In genomic region chr2:177730792-177731191, GRCh38 we compare ENCODE assay signal across 30 cellular contexts.
"Had no signal": no experiment of that assay in that cellular context is flagged by ENCODE, and none has a peak within 500 bp of the region (broad histone marks: within the 10 kb centered on the region; RNA-seq: fewer than 3 reads in every experiment).

No MANE protein-coding gene starts in this region.

- H3K27me3 ChIP-seq: left lung, ovary, testis, thyroid gland, transverse colon, upper lobe of left lung, vagina had no signal

- H3K27ac Mint-ChIP-seq: immature natural killer cell; natural killer cell; stimulated activated naive B cell treated with anti-CD40 and anti-IgM and Interleukin-4, amounts not matched to agents 10 μg/mL and 1 μg/mL and 100 μg/mL, for 72 hours had no signal

- H3K9me3 ChIP-seq: left lung, lower lobe of right lung, ovary, prostate gland, stomach, testis, thyroid gland, transverse colon, upper lobe of left lung, vagina had no signal

- H3K9me3 Mint-ChIP-seq: natural killer cell; neural crest cell; stimulated activated naive B cell treated with anti-CD40 and anti-IgM and Interleukin-4, amounts not matched to agents 10 μg/mL and 1 μg/mL and 100 μg/mL, for 72 hours had no signal

- H3K4me1 ChIP-seq: left lung, lower lobe of right lung, transverse colon, upper lobe of left lung, vagina had no signal

- ATAC-seq: left colon; left lung; lower lobe of right lung; natural killer cell; right cardiac atrium; sciatic nerve; stimulated activated naive B cell treated with anti-CD40 and anti-IgM and Interleukin-4, amounts not matched to agents 10 μg/mL and 1 μg/mL and 100 μg/mL, for 72 hours; stimulated activated naive CD8-positive, alpha-beta T cell treated with anti-CD3 and anti-CD28 coated beads, Interleukin-15, Interleukin-2, amounts not matched to agents 100 U/mL and 50 U/mL, for 24 hours had no signal

- H3K4me3 ChIP-seq: left lung, lower lobe of right lung, ovary, prostate gland, skin epidermis, stomach, testis, thyroid gland, transverse colon, upper lobe of left lung, vagina had no signal

- H3K4me3 Mint-ChIP-seq: immature natural killer cell; naive B cell; natural killer cell; neural crest cell; stimulated activated naive B cell treated with anti-CD40 and anti-IgM and Interleukin-4, amounts not matched to agents 10 μg/mL and 1 μg/mL and 100 μg/mL, for 72 hours had no signal

- H3K27ac ChIP-seq: left lung, lower lobe of right lung, ovary, prostate gland, skin epidermis, stomach, testis, thyroid gland, transverse colon, upper lobe of left lung, vagina had no signal

- H3K4me1 Mint-ChIP-seq: immature natural killer cell; naive B cell; natural killer cell; neural crest cell; stimulated activated naive B cell treated with anti-CD40 and anti-IgM and Interleukin-4, amounts not matched to agents 10 μg/mL and 1 μg/mL and 100 μg/mL, for 72 hours had no signal

- H3K36me3 Mint-ChIP-seq: immature natural killer cell; naive B cell; natural killer cell; stimulated activated naive B cell treated with anti-CD40 and anti-IgM and Interleukin-4, amounts not matched to agents 10 μg/mL and 1 μg/mL and 100 μg/mL, for 72 hours had no signal

- DNase-seq: hypothalamus; immature natural killer cell; kidney; left colon; left lung; lower lobe of right lung; mammary epithelial cell; mesenchymal stem cell; naive B cell; natural killer cell; ovary; retina; right cardiac atrium; stimulated activated CD4-positive, alpha-beta T cell treated with anti-CD3 and anti-CD28 coated beads, Interleukin-12 subunit alpha, Interleukin-12 subunit beta, amount 100 ng/mL, for 4 hours; stimulated activated CD4-positive, alpha-beta T cell treated with anti-CD3 and anti-CD28 coated beads, Interleukin-15, amount 100 ng/mL, for 24 hours; stimulated activated CD4-positive, alpha-beta T cell treated with anti-CD3 and anti-CD28 coated beads, Interleukin-2, amount 100 ng/mL, for 24 hours; stimulated activated CD4-positive, alpha-beta T cell treated with anti-CD3 and anti-CD28 coated beads, Interleukin-4, amount 100 ng/mL, for 1 hour; stimulated activated naive B cell treated with anti-CD40 and anti-IgM and Interleukin-4, amounts not matched to agents 10 μg/mL and 1 μg/mL and 100 μg/mL, for 72 hours; stimulated activated naive CD8-positive, alpha-beta T cell treated with anti-CD3 and anti-CD28 coated beads, Interleukin-15, Interleukin-2, amounts not matched to agents 100 U/mL and 50 U/mL, for 24 hours; stomach; testis; thyroid gland; transverse colon; upper lobe of left lung had no signal

- FAIRE-seq: islet of Langerhans, kidney had no signal

- H3K36me3 ChIP-seq: left lung, lower lobe of right lung, ovary, prostate gland, stomach, thyroid gland, transverse colon, upper lobe of left lung, vagina had no signal
